Comparison of ENCODE assay signal across 9 cellular contexts in the genomic region with DNA sequence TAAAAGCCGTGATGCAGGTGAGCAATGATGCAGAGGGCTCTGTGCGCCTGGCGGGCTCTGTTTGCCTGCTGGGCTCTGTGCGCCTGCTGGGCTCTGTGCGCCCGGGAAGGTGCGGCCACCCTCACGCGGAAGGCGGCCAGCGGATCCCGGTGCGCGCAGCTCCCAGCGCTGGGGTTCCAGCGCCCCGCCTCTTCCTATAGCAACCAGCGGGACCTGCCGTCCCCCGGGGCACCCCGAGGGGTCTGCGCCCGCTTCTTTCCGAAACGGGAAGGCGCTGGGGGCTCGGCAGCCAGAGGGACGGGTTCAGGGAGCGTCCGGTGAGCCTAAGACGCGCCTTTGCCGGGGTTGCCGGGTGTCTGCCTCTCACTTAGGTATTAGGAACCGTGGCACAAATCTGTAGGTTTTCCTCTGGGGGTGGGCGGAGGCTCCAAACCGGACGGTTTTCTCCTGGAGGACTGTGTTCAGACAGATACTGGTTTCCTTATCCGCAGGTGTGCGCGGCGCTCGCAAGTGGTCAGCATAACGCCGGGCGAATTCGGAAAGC. TPM values are rescaled to one million over a fixed set of nuclear protein-coding genes. Genes with fewer than 3 reads are reported as not detected.
DNase-seq lines count a peak whose midpoint lies in the region; ATAC-seq and TF ChIP-seq lines count a peak whose summit lies in the region.
"Had no signal": no experiment of that assay in that cellular context is flagged by ENCODE, and none has a peak within 500 bp of the region (broad histone marks: within the 10 kb centered on the region; RNA-seq: fewer than 3 reads in every experiment).

No MANE protein-coding gene starts in this region.

- no peaks in the 10 kb centered on the region for H3F3A ChIP-seq in MM.1S (ENCODE audit: insufficient read depth, low read length)

- H3K36me3 Mint-ChIP-seq in nephron progenitor cell (ENCODE audit: low read depth): peaks cover 25% of the 10 kb centered on the region

- H3K9ac ChIP-seq in MM.1S (ENCODE audit: low read length): no peak overlapping the region

- H3K4me3 Mint-ChIP-seq in nephron progenitor cell: peak overlapping the region; percentile 84

- H4K20me1 ChIP-seq in MM.1S (ENCODE audit: insufficient read depth, low read length): no peaks in the 10 kb centered on the region

- H3K79me2 ChIP-seq in MM.1S (ENCODE audit: low read length): no peaks in the 10 kb centered on the region

- no peaks in the 10 kb centered on the region for H3K9me2 ChIP-seq in MM.1S (replicated peaks; ENCODE audit: insufficient read depth, low read length)

- DNase-seq in 8988T: peak; percentile 52
- DNase-seq in GM12865 (ENCODE audit: low read depth): peak; percentile 34
- peak; percentile 66 for DNase-seq in SW480 (ENCODE audit: low spot score)
- no peak for DNase-seq in esophagus muscularis mucosa (ENCODE audit: extremely low spot score)
- DNase-seq in nephron progenitor cell: peak; percentile 46
- DNase-seq in activated gamma-delta T cell treated with Interleukin-2 at 50 U/mL for 16 hours: no peak
- no peak for DNase-seq in MM.1S
- DNase-seq: left cardiac atrium had no signal

- no peaks in the 10 kb centered on the region for H3K9me3 Mint-ChIP-seq in nephron progenitor cell

- peaks cover 4 to 40% (median 20%) of the 10 kb centered on the region in 4 donors for H3K36me3 ChIP-seq in esophagus muscularis mucosa
- H3K36me3 ChIP-seq in MM.1S (replicated peaks; ENCODE audit: insufficient read depth, low read length): no peaks in the 10 kb centered on the region

- H3K9me3 ChIP-seq in esophagus muscularis mucosa (no peaks in the 10 kb centered on the region), MM.1S (replicated peaks; ENCODE audit: insufficient read depth, low read length) (no peaks in the 10 kb centered on the region)

- H3K27ac ChIP-seq in esophagus muscularis mucosa (replicated peaks in 1 of 4): no peak overlapping the region
- H3K27ac ChIP-seq in MM.1S (ENCODE audit: low read length): no peak overlapping the region

- no peak overlapping the region for H2AFZ ChIP-seq in MM.1S (ENCODE audit: low read length)

- peaks cover 0 to 36% (median 6%) of the 10 kb centered on the region in 4 donors for H3K27me3 ChIP-seq in esophagus muscularis mucosa
- H3K27me3 ChIP-seq in MM.1S (replicated peaks; ENCODE audit: insufficient read depth, low read length): peaks cover 34% of the 10 kb centered on the region

- no peak overlapping the region for H3K27ac Mint-ChIP-seq in nephron progenitor cell

- ATAC-seq in GM19023 (IDR thresholded peaks at IDR 0.05; ENCODE audit: unreplicated experiment): no peak

- peaks cover 29% of the 10 kb centered on the region for H3K27me3 Mint-ChIP-seq in nephron progenitor cell (ENCODE audit: low read depth, poor library complexity)

- H3K4me3 ChIP-seq in GM12865 (ENCODE audit: low read depth, low read length) (peak overlapping the region; percentile 88), esophagus muscularis mucosa (peak overlapping the region; percentile 39 to 55 (median 44)), MM.1S (ENCODE audit: low read length) (no peak overlapping the region)

- peaks cover 5% of the 10 kb centered on the region for H3K4me1 Mint-ChIP-seq in nephron progenitor cell

- no peak for TF ChIP-seq POLR2A in esophagus muscularis mucosa (IDR thresholded peaks at IDR 0.05; ENCODE audit: low read depth)

- H3K4me1 ChIP-seq in esophagus muscularis mucosa (peaks cover 11 to 31% (median 18%) of the 10 kb centered on the region in 4 donors), MM.1S (ENCODE audit: low read length) (no peaks in the 10 kb centered on the region)

- TF ChIP-seq CTCF in GM12865 (IDR thresholded peaks at IDR 0.05; ENCODE audit: insufficient read depth, low read depth, low read length, missing control alignments) (no peak), esophagus muscularis mucosa (IDR thresholded peaks at IDR 0.05) (no peak), nephron progenitor cell (IDR thresholded peaks at IDR 0.05) (no peak), MM.1S (IDR thresholded peaks at IDR 0.05; ENCODE audit: low read length) (no peak)

- 7% methylated on average over 12 of the region's 47 CpGs for WGBS in esophagus muscularis mucosa

- no peak overlapping the region for H3K4me2 ChIP-seq in MM.1S (ENCODE audit: low read depth, low read length)

- TF ChIP-seq EP300 in esophagus muscularis mucosa (IDR thresholded peaks at IDR 0.05): no peak

- intact Hi-C loops in esophagus muscularis mucosa (cut with DNase I): no loop called here

RNA-seq across cellular contexts. Expression of a gene that starts 31.8 kb away (rescaled TPM):
- 100 to 1,000 TPM; 136 to 161 (median 142) TPM for total RNA-seq in esophagus muscularis mucosa

Comparison
In these comparisons a context has a peak if more than half of its experiments do, and no peak if none do; other contexts are left out.
1. DNase-seq: peak in 8988T (single experiment), GM12865 (single experiment), SW480 (single experiment) and nephron progenitor cell (single experiment); none in esophagus muscularis mucosa (single experiment), activated gamma-delta T cell treated with Interleukin-2 at 50 U/mL for 16 hours (single experiment) and MM.1S (single experiment).